8 cellular contexts compared by ENCODE assay signal in the genomic region with DNA sequence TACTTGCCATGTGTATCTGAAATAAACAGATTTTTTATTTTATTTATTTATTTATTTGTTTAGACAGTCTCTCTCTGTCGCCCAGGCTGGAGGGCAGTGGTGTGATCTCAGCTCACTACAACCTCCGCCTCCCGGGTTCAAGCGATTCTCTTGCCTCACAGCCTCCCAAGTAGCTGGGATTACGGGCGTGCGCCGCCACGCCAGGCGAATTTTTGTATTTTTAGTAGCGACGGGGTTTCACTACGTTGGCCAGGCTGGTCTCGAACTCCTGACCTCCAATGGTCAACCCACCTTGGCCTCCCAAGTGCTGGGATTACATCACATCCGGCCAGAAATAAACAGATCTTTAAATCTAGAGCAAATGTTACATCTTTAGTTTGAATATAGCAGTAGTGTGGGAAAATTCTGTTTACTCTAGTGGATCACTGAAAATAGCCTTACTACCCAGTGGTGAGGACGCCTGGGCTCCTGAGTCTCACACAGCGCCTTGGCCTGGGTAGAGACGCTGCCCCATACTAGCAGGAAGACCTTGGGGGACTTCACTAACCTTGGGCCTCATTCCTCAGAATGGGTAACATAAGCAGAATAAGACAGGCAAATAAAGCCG.
A peak's percentile ranks its signal among the peaks of the same experiment; 100 is the strongest.
DNase-seq lines count a peak whose midpoint lies in the region; ATAC-seq, FAIRE-seq and TF ChIP-seq lines count a peak whose summit lies in the region.

No MANE protein-coding gene starts in this region.

- FAIRE-seq in D721Med (lab: Jason Lieb, UNC) = no peak

- H3K4me3 ChIP-seq in epithelial cell of esophagus (ENCODE audit: low read length) = peak overlapping the region; percentile 69
- H3K4me3 ChIP-seq in neuron (ENCODE audit: low read length) = peak overlapping the region; percentile 86

- no peak for ATAC-seq in activated CD4-positive, CD25-positive, alpha-beta regulatory T cell treated with anti-CD3 and anti-CD28 coated beads, Interleukin-2, amount 50 U/mL, for 24 hours

- H3K36me3 ChIP-seq in neuron (ENCODE audit: insufficient read depth, low read length) = peaks cover 31% of the 10 kb centered on the region

- H2AFZ ChIP-seq in neuron (ENCODE audit: low read depth, low read length) = peak overlapping the region; percentile 57

- H3K9me3 ChIP-seq in neuron (ENCODE audit: low read length) = no peaks in the 10 kb centered on the region

- H3K4me1 ChIP-seq in neuron (ENCODE audit: insufficient read depth, low read length) = peaks cover 25% of the 10 kb centered on the region

- no peaks in the 10 kb centered on the region for H3K27me3 ChIP-seq in neuron (ENCODE audit: insufficient read depth, low read length)

- peak; percentile 22 for DNase-seq in stimulated activated CD4-positive, alpha-beta T cell treated with anti-CD3 and anti-CD28 coated beads, Interleukin-4, amount 100 ng/mL, for 24 hours
- no peak for DNase-seq in stimulated activated CD4-positive, alpha-beta T cell treated with anti-CD3 and anti-CD28 coated beads, Interleukin-1b, Interleukin-23, amount 100 ng/mL, for 48 hours
- peak; percentile 7 for DNase-seq in T1000 (lab: John Stamatoyannopoulos, UW)
- DNase-seq in epithelial cell of esophagus (ENCODE audit: low read depth) = peak; percentile 20
- DNase-seq in NCI-H748 (lab: John Stamatoyannopoulos, UW; ENCODE audit: unreplicated experiment) = no peak
- DNase-seq in D721Med (ENCODE audit: insufficient read length, low spot score) = no peak

- TF ChIP-seq CTCF in epithelial cell of esophagus (IDR thresholded peaks at IDR 0.05; ENCODE audit: insufficient read depth, low read depth, low read length, missing control alignments) (no peak), D721Med (IDR thresholded peaks at IDR 0.05; ENCODE audit: insufficient read depth, missing control alignments) (no peak)

Comparison
In these comparisons a context has a peak if more than half of its experiments do, and no peak if none do; other contexts are left out.
1. DNase-seq: peak in stimulated activated CD4-positive, alpha-beta T cell treated with anti-CD3 and anti-CD28 coated beads, Interleukin-4, amount 100 ng/mL, for 24 hours (single experiment), T1000 (single experiment) and epithelial cell of esophagus (single experiment); none in stimulated activated CD4-positive, alpha-beta T cell treated with anti-CD3 and anti-CD28 coated beads, Interleukin-1b, Interleukin-23, amount 100 ng/mL, for 48 hours (single experiment), NCI-H748 (single experiment) and D721Med (single experiment).